Comparison of ENCODE assay signal across 25 cellular contexts in genomic region chr2:10425656-10426055, GRCh38.
"Had no signal": no experiment of that assay in that cellular context is flagged by ENCODE, and none has a peak within 500 bp of the region (broad histone marks: within the 10 kb centered on the region; RNA-seq: fewer than 3 reads in every experiment).

No MANE protein-coding gene starts in this region.

- H3K4me1 ChIP-seq: breast epithelium had no signal

- H3K4me1 Mint-ChIP-seq: activated naive CD4-positive, alpha-beta T cell treated with anti-CD3 and anti-CD28 coated beads, Interleukin-2, amount 50 U/mL, for 24 hours had no signal

- H3K9me3 ChIP-seq: breast epithelium had no signal

- H3K27ac ChIP-seq: breast epithelium, SK-N-MC had no signal

- ATAC-seq: activated CD4-positive, CD25-positive, alpha-beta regulatory T cell treated with anti-CD3 and anti-CD28 coated beads, Interleukin-2, amount 50 U/mL, for 24 hours; activated CD8-positive, alpha-beta T cell treated with anti-CD3 and anti-CD28 coated beads, Interleukin-2, amount 10 ng/mL, durations not matched to agents 7 days and 5 days; PC-3 had no signal

- H3K27me3 Mint-ChIP-seq: activated naive CD4-positive, alpha-beta T cell treated with anti-CD3 and anti-CD28 coated beads, Interleukin-2, amount 50 U/mL, for 24 hours had no signal

- H3K4me3 Mint-ChIP-seq: activated CD8-positive, alpha-beta T cell treated with anti-CD3 and anti-CD28 coated beads, Interleukin-2, amount 10 ng/mL, durations not matched to agents 7 days and 5 days; activated naive CD4-positive, alpha-beta T cell treated with anti-CD3 and anti-CD28 coated beads, Interleukin-2, amount 50 U/mL, for 24 hours; T-helper 1 cell treated with Interleukin-12 subunit alpha and Interleukin-12 subunit beta and Interleukin-4 antibody, amounts not matched to agents 30 μg/mL and 1 μg/mL, for 36 hours had no signal

- DNase-seq: activated CD4-positive, alpha-beta T cell treated with anti-CD3 and anti-CD28 coated beads for 48 hours; activated CD4-positive, alpha-beta T cell treated with anti-CD3 and anti-CD28 coated beads, Interleukin-2, amount 50 U/mL, for 4 hours; activated CD8-positive, alpha-beta memory T cell treated with anti-CD3 and anti-CD28 coated beads, Interleukin-2, amount 50 U/mL, for 48 hours; activated CD8-positive, alpha-beta T cell treated with anti-CD3 and anti-CD28 coated beads, Interleukin-2, amount 10 ng/mL, durations not matched to agents 7 days and 5 days; activated effector memory CD4-positive, alpha-beta T cell treated with Interleukin-2 at 50 U/mL for 16 hours; activated naive CD4-positive, alpha-beta T cell; activated T-cell treated with anti-CD3 and anti-CD28 coated beads, Interleukin-2, amount 50 U/mL, for 1 hour; aorta; central memory CD4-positive, alpha-beta T cell; IMR-90; KG1; NCI-H1048; NCI-H1417; NCI-H1930; NCI-H2171 treated with DMSO at 0.1 percent for 48 hours; NCI-H226; NCI-H510A; NCI-H526 treated with DMSO at 0.1 percent for 48 hours; NCI-H82; PC-3 had no signal

- H3K9me3 Mint-ChIP-seq: activated naive CD4-positive, alpha-beta T cell treated with anti-CD3 and anti-CD28 coated beads, Interleukin-2, amount 50 U/mL, for 24 hours; T-helper 1 cell treated with Interleukin-12 subunit alpha and Interleukin-12 subunit beta and Interleukin-4 antibody, amounts not matched to agents 30 μg/mL and 1 μg/mL, for 36 hours had no signal

- H3K27ac Mint-ChIP-seq: activated CD8-positive, alpha-beta T cell treated with anti-CD3 and anti-CD28 coated beads, Interleukin-2, amount 10 ng/mL, durations not matched to agents 7 days and 5 days; activated naive CD4-positive, alpha-beta T cell treated with anti-CD3 and anti-CD28 coated beads, Interleukin-2, amount 50 U/mL, for 24 hours; T-helper 1 cell treated with Interleukin-12 subunit alpha and Interleukin-12 subunit beta and Interleukin-4 antibody, amounts not matched to agents 30 μg/mL and 1 μg/mL, for 36 hours had no signal

- H3K4me3 ChIP-seq: breast epithelium, SK-N-MC had no signal

- H3K36me3 ChIP-seq: breast epithelium had no signal

- H3K27me3 ChIP-seq: breast epithelium had no signal
